Comparison of ENCODE assay signal across 10 cellular contexts in the genomic region with DNA sequence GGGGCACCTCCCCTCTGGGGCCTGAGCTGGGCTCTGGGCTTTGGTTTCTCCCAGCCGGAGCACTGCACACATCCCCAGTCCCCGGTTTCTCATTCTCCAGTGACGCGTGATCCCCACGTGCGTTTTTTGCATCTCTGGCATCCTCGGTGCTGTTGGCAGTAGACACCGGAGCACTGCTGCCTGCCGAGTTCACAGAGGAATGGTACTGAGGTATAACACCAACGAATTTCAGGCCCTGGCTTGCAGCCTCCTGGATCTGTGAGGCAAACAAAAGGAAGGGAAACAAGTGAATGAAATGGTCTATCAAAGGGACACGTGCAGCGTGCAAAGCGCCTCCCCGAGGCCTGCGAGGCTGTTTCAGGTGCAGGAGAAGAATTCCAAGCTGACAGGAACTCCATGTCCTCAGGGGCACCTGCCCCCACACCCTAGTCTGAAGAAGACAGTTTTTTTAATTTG.
DNase-seq lines count a peak whose midpoint lies in the region; ATAC-seq and TF ChIP-seq lines count a peak whose summit lies in the region.
"Had no signal": no experiment of that assay in that cellular context is flagged by ENCODE, and none has a peak within 500 bp of the region (broad histone marks: within the 10 kb centered on the region; RNA-seq: fewer than 3 reads in every experiment).

No MANE protein-coding gene starts in this region.

- H3K27me3 Mint-ChIP-seq in CD8-positive, alpha-beta memory T cell, result no peaks in the 10 kb centered on the region
- no peaks in the 10 kb centered on the region for H3K27me3 Mint-ChIP-seq in activated T-helper 2 cell treated with anti-CD3 and anti-CD28 coated beads, Interferon-gamma antibody, Interleukin-2, Interleukin-4, amounts not matched to agents 10 μg/mL and 5 μg/mL and 100 μg/mL, durations not matched to agents 14 hours and 24 hours and 36 hours (ENCODE audit: low read depth)

- no peaks in the 10 kb centered on the region for H3K9me3 Mint-ChIP-seq in CD8-positive, alpha-beta memory T cell
- H3K9me3 Mint-ChIP-seq in activated T-helper 2 cell treated with anti-CD3 and anti-CD28 coated beads, Interferon-gamma antibody, Interleukin-2, Interleukin-4, amounts not matched to agents 10 μg/mL and 5 μg/mL and 100 μg/mL, durations not matched to agents 14 hours and 24 hours and 36 hours, result peaks cover 27% of the 10 kb centered on the region

- CTCF ChIA-PET in CD8-positive, alpha-beta memory T cell (lab: Charles Lee), result interaction anchor here (1.1 kb wide), 2 partner anchors 89 to 105 kb away, joined by 3 to 4 read pairs; no protein-coding TSS in a partner anchor

- H3K4me1 ChIP-seq in CD8-positive, alpha-beta memory T cell (ENCODE audit: insufficient read depth, low read length), result peaks cover 53% of the 10 kb centered on the region
- peaks cover 0 to 38% (median 24%) of the 10 kb centered on the region in 4 donors for H3K4me1 ChIP-seq in tibial nerve

- H3K27ac ChIP-seq in CD8-positive, alpha-beta memory T cell (ENCODE audit: low read depth, low read length), result no peak overlapping the region
- peak overlapping the region in 1 of 4 donors; percentile 12 for H3K27ac ChIP-seq in tibial nerve

- no peak for DNase-seq in CD8-positive, alpha-beta memory T cell
- DNase-seq in GM13976 (ENCODE audit: low spot score), result no peak
- DNase-seq in activated T-helper 2 cell treated with anti-CD3 and anti-CD28 coated beads, Interferon-gamma antibody, Interleukin-2, Interleukin-4, amounts not matched to agents 10 μg/mL and 5 μg/mL and 100 μg/mL, durations not matched to agents 14 hours and 24 hours and 36 hours (ENCODE audit: low spot score), result no peak
- DNase-seq in medulla oblongata (ENCODE audit: extremely low spot score), result peak; percentile 20
- no peak for DNase-seq in tibial nerve (ENCODE audit: low spot score in 2 of 2)
- DNase-seq in SK-N-DZ (ENCODE audit: low spot score), result no peak
- DNase-seq in stimulated activated naive CD4-positive, alpha-beta T cell treated with Interleukin-2 at 50 U/mL for 16 hours (lab: John Stamatoyannopoulos, UW), result no peak
- DNase-seq: mucosa of descending colon, NCI-H1694 treated with DMSO at 0.1 percent for 48 hours had no signal

- H3K36me3 ChIP-seq in CD8-positive, alpha-beta memory T cell (ENCODE audit: insufficient read depth, low read length), result no peaks in the 10 kb centered on the region
- peaks cover 0 to 26% (median 0%) of the 10 kb centered on the region in 3 donors for H3K36me3 ChIP-seq in tibial nerve

- no peak for TF ChIP-seq EP300 in tibial nerve (IDR thresholded peaks at IDR 0.05)

- no peak for ATAC-seq in GM18505 (IDR thresholded peaks at IDR 0.05; ENCODE audit: unreplicated experiment)

- POLR2A ChIA-PET in CD8-positive, alpha-beta memory T cell (lab: Charles Lee), result interaction anchor here (0.7 kb wide), 1 partner anchor 77 kb away, joined by 3 read pairs; no protein-coding TSS in a partner anchor

- intact Hi-C loops in activated T-helper 2 cell treated with anti-CD3 and anti-CD28 coated beads, Interferon-gamma antibody, Interleukin-2, Interleukin-4, amounts not matched to agents 10 μg/mL and 5 μg/mL and 100 μg/mL, durations not matched to agents 14 hours and 24 hours and 36 hours (cut with micrococcal nuclease), result loop anchor here (2.0 to 5.0 kb wide), 3 partner anchors 76 to 133 kb away; no protein-coding TSS in a partner anchor

- no peaks in the 10 kb centered on the region for H3K9me3 ChIP-seq in CD8-positive, alpha-beta memory T cell (ENCODE audit: low read length)
- no peaks in the 10 kb centered on the region for H3K9me3 ChIP-seq in tibial nerve
- H3K9me3 ChIP-seq: mucosa of descending colon had no signal

- H3K4me3 Mint-ChIP-seq in CD8-positive, alpha-beta memory T cell, result peak overlapping the region in 6 of 7 donors; percentile 33 to 70 (median 60)
- H3K4me3 Mint-ChIP-seq in activated T-helper 2 cell treated with anti-CD3 and anti-CD28 coated beads, Interferon-gamma antibody, Interleukin-2, Interleukin-4, amounts not matched to agents 10 μg/mL and 5 μg/mL and 100 μg/mL, durations not matched to agents 14 hours and 24 hours and 36 hours (ENCODE audit: low read depth), result no peak overlapping the region

- peak overlapping the region; percentile 33 for H3K4me3 ChIP-seq in CD8-positive, alpha-beta memory T cell (ENCODE audit: low read length)
- no peak overlapping the region for H3K4me3 ChIP-seq in tibial nerve
- H3K4me3 ChIP-seq: mucosa of descending colon had no signal

- in situ Hi-C loops in GM13976 (cut with MboI; ENCODE audit: low sequenced_read_pairs, unreplicated experiment), result loop anchor here (10.0 kb wide), 1 partner anchor 137 kb away; a partner anchor contains a TSS

- H3K4me1 Mint-ChIP-seq in CD8-positive, alpha-beta memory T cell, result peaks cover 80 to 97% (median 86%) of the 10 kb centered on the region in 3 donors
- H3K4me1 Mint-ChIP-seq in activated T-helper 2 cell treated with anti-CD3 and anti-CD28 coated beads, Interferon-gamma antibody, Interleukin-2, Interleukin-4, amounts not matched to agents 10 μg/mL and 5 μg/mL and 100 μg/mL, durations not matched to agents 14 hours and 24 hours and 36 hours (ENCODE audit: low read depth), result peaks cover 70% of the 10 kb centered on the region

- whole genome bisulfite sequencing in tibial nerve, 2 donors, result 87 to 88% methylated on average over 15 of the region's 15 CpGs

- peak; percentile 19 for TF ChIP-seq CTCF in GM13976 (IDR thresholded peaks at IDR 0.05; ENCODE audit: borderline replicate concordance, control extremely low read depth, extremely low read depth, insufficient read depth, missing control alignments)
- TF ChIP-seq CTCF in tibial nerve (IDR thresholded peaks at IDR 0.05), result no peak

- no peak for TF ChIP-seq POLR2A in tibial nerve (IDR thresholded peaks at IDR 0.05)
- TF ChIP-seq POLR2A in GM18505 (IDR thresholded peaks at IDR 0.05; ENCODE audit: borderline replicate concordance, extremely low read depth, insufficient read depth, insufficient read length), result no peak

- H3K36me3 Mint-ChIP-seq in CD8-positive, alpha-beta memory T cell, result peaks cover 0 to 63% (median 22%) of the 10 kb centered on the region in 3 donors
- peaks cover 95% of the 10 kb centered on the region for H3K36me3 Mint-ChIP-seq in activated T-helper 2 cell treated with anti-CD3 and anti-CD28 coated beads, Interferon-gamma antibody, Interleukin-2, Interleukin-4, amounts not matched to agents 10 μg/mL and 5 μg/mL and 100 μg/mL, durations not matched to agents 14 hours and 24 hours and 36 hours (ENCODE audit: low read depth)

- no peaks in the 10 kb centered on the region for H3K27me3 ChIP-seq in CD8-positive, alpha-beta memory T cell (ENCODE audit: insufficient read depth, low read length, poor library complexity, severe bottlenecking)
- no peaks in the 10 kb centered on the region for H3K27me3 ChIP-seq in tibial nerve

- H3K27ac Mint-ChIP-seq in CD8-positive, alpha-beta memory T cell, result peak overlapping the region; percentile 78 to 89 (median 86)
- H3K27ac Mint-ChIP-seq in activated T-helper 2 cell treated with anti-CD3 and anti-CD28 coated beads, Interferon-gamma antibody, Interleukin-2, Interleukin-4, amounts not matched to agents 10 μg/mL and 5 μg/mL and 100 μg/mL, durations not matched to agents 14 hours and 24 hours and 36 hours, result peak overlapping the region; percentile 70
